Comparison of ENCODE assay signal across 13 cellular contexts in genomic region chr2:119846021-119846420, GRCh38.
"Had no signal": no experiment of that assay in that cellular context is flagged by ENCODE, and none has a peak within 500 bp of the region (broad histone marks: within the 10 kb centered on the region; RNA-seq: fewer than 3 reads in every experiment).

No MANE protein-coding gene starts in this region.

- DNase-seq: activated B cell treated with CpG ODN at 0.5 μM for 24 hours; activated CD4-positive, alpha-beta T cell treated with anti-CD3 and anti-CD28 coated beads for 48 hours; activated CD8-positive, alpha-beta T cell treated with anti-CD3 and anti-CD28 coated beads for 36 hours; activated effector memory CD4-positive, alpha-beta T cell treated with Interleukin-2 at 50 U/mL for 16 hours; activated naive CD4-positive, alpha-beta T cell treated with anti-CD3 and anti-CD28 coated beads, Interleukin-2, amount 50 U/mL, for 16 hours; activated T-cell treated with anti-CD3 and anti-CD28 coated beads, Interleukin-2, amount 50 U/mL, for 4 hours; dorsolateral prefrontal cortex; naive B cell; ovary; sigmoid colon; stimulated activated CD4-positive, alpha-beta T cell treated with anti-CD3 and anti-CD28 coated beads, Interleukin-2, amount 100 ng/mL, for 24 hours; thyroid gland had no signal

- ATAC-seq: activated CD8-positive, alpha-beta T cell treated with anti-CD3 and anti-CD28 coated beads for 36 hours; activated T-cell treated with anti-CD3 and anti-CD28 coated beads, Interleukin-2, amount 50 U/mL, for 4 hours; left lobe of liver had no signal
